ENCODE assay signal across 1 cellular context in genomic region chr10:87219370-87219769, GRCh38. TPM values are rescaled to one million over a fixed set of nuclear protein-coding genes. Genes with fewer than 3 reads are reported as not detected.
"Had no signal": no experiment of that assay in that cellular context is flagged by ENCODE, and none has a peak within 500 bp of the region (broad histone marks: within the 10 kb centered on the region; RNA-seq: fewer than 3 reads in every experiment).

No MANE protein-coding gene starts in this region.

RNA-seq across cellular contexts. Expression of gene NUTM2A, which starts 5.9 kb away (rescaled TPM):
- total RNA-seq: activated CD4-positive, alpha-beta T cell treated with anti-CD3 and anti-CD28 coated beads, Interleukin-2, amount 10 ng/mL, durations not matched to agents 24 days and 14 days had no signal
